In the genomic region with DNA sequence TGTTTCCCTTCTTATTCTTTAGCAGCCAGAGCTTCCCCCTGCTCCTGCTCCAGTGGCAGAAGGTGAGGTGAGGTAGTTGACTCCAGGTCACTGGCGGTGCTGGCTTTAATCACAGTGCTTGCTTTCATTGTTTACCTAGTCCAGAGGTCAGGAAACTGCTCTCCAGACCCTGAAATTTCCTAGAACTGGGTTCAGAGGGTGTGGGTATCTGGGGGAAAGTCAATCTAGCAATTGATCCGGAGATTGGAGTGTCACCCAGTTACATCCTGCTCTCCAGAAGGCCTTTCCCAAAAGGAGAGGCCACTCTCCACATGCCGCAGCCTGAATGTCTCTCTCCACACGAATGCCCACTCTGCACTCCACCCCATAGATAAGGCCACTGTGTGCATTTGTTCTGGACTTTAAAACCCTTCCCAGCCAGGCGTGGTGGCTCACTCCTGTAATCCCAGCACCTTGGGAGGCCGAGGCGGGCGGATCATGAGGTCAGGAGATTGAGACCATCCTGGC, we compare ENCODE assay signal across 20 cellular contexts. TPM values are rescaled to one million over a fixed set of nuclear protein-coding genes. Genes with fewer than 3 reads are reported as not detected.
DNase-seq lines count a peak whose midpoint lies in the region; ATAC-seq and TF ChIP-seq lines count a peak whose summit lies in the region.
"Had no signal": no experiment of that assay in that cellular context is flagged by ENCODE, and none has a peak within 500 bp of the region (broad histone marks: within the 10 kb centered on the region; RNA-seq: fewer than 3 reads in every experiment).

No MANE protein-coding gene starts in this region.

- H3K4me1 ChIP-seq in Caco-2: peaks cover 43% of the 10 kb centered on the region
- no peaks in the 10 kb centered on the region for H3K4me1 ChIP-seq in left lung
- H3K4me1 ChIP-seq: BLaER1 had no signal

- no peaks in the 10 kb centered on the region for H3K27me3 Mint-ChIP-seq in Caco-2 (ENCODE audit: insufficient read depth, unreplicated experiment)
- no peaks in the 10 kb centered on the region for H3K27me3 Mint-ChIP-seq in WTC11 (ENCODE audit: low read depth)
- H3K27me3 Mint-ChIP-seq: CD4-positive, alpha-beta memory T cell had no signal

- H3K27me3 ChIP-seq in Caco-2 (replicated peaks; ENCODE audit: control insufficient read depth, insufficient read depth, low read length) (no peaks in the 10 kb centered on the region), left lung (peaks cover 0 to 17% of the 10 kb centered on the region in 2 donors)
- H3K27me3 ChIP-seq: BLaER1 had no signal

- peak; percentile 75 to 87 for DNase-seq in Caco-2
- no peak for DNase-seq in WTC11 (ENCODE audit: low spot score)
- DNase-seq in left lobe of liver (ENCODE audit: low spot score): peak; percentile 91
- DNase-seq in mesenteric fat pad (ENCODE audit: low spot score): peak; percentile 30
- no peak for DNase-seq in NCI-H510A (lab: John Stamatoyannopoulos, UW)
- DNase-seq in NCI-H748 (lab: John Stamatoyannopoulos, UW; ENCODE audit: unreplicated experiment): no peak
- no peak for DNase-seq in left lung
- DNase-seq: 8988T; Calu3; CD4-positive, alpha-beta memory T cell; DMS79 treated with DMSO at 0.1 percent for 48 hours; GF-D8; HCEC 1CT had no signal

- no peak overlapping the region for H3K27ac ChIP-seq in left lung
- H3K27ac ChIP-seq: BLaER1 had no signal

- intact Hi-C loops in Caco-2 (cut with micrococcal nuclease; ENCODE audit: unreplicated experiment) (loop anchor here (1.0 kb wide), 2 partner anchors 11 to 19 kb away; no protein-coding TSS in a partner anchor), left lung (cut with DNase I) (loop anchor here in 1 of 2 donors (5.0 kb wide), 1 partner anchor 32 kb away; no protein-coding TSS in a partner anchor)

- TF ChIP-seq CTCF in Caco-2 (IDR thresholded peaks at IDR 0.05; ENCODE audit: insufficient read depth in 1 of 2, low read depth in 1 of 2, low read length in 1 of 2, severe bottlenecking in 1 of 2, unreplicated experiment in 1 of 2) (no peak), WTC11 (IDR thresholded peaks at IDR 0.05) (no peak), left lung (IDR thresholded peaks at IDR 0.05) (no peak)

- CTCF ChIA-PET in Caco-2 (lab: Charles Lee) (no interaction called here), WTC11 (lab: Charles Lee) (interaction anchor here (0.9 kb wide), 1 partner anchor 460 kb away, joined by 3 read pairs; the partner anchor contains the start of gene DKK1)

- BruUV-seq in Caco-2 (replicated peaks; lab: Mats Ljungman, UMichigan): no TSS peak

- peak overlapping the region; percentile 30 for H3K4me3 Mint-ChIP-seq in Caco-2 (ENCODE audit: unreplicated experiment)
- no peak overlapping the region for H3K4me3 Mint-ChIP-seq in WTC11
- H3K4me3 Mint-ChIP-seq: CD14-positive monocyte; CD4-positive, alpha-beta memory T cell; GM23338; IgD-negative memory B cell had no signal

- no peaks in the 10 kb centered on the region for H3K36me3 ChIP-seq in Caco-2 (ENCODE audit: control insufficient read depth, insufficient read depth, low read length)
- H3K36me3 ChIP-seq in left lung: no peaks in the 10 kb centered on the region
- H3K36me3 ChIP-seq: BLaER1 had no signal

- H3K9me3 ChIP-seq in Caco-2: no peaks in the 10 kb centered on the region
- H3K9me3 ChIP-seq in left lung: no peaks in the 10 kb centered on the region
- H3K9me3 ChIP-seq: BLaER1 had no signal

- peaks cover 13% of the 10 kb centered on the region for H3K9me3 Mint-ChIP-seq in Caco-2 (ENCODE audit: unreplicated experiment)
- no peaks in the 10 kb centered on the region for H3K9me3 Mint-ChIP-seq in WTC11
- H3K9me3 Mint-ChIP-seq: GM23338, IgD-negative memory B cell had no signal

- POLR2A ChIA-PET in Caco-2 (lab: Charles Lee) (no interaction called here), WTC11 (lab: Charles Lee) (no interaction called here)

- H3K4me1 Mint-ChIP-seq in Caco-2 (ENCODE audit: low read depth, unreplicated experiment) (peaks cover 56% of the 10 kb centered on the region), WTC11 (no peaks in the 10 kb centered on the region)
- H3K4me1 Mint-ChIP-seq: CD14-positive monocyte; CD4-positive, alpha-beta memory T cell; GM23338; IgD-negative memory B cell had no signal

- H3K4me3 ChIP-seq in Caco-2 (ENCODE audit: low read depth, low read length) (no peak overlapping the region), left lung (no peak overlapping the region)
- H3K4me3 ChIP-seq: BLaER1, GM23338 had no signal

- ATAC-seq in WTC11: no peak
- ATAC-seq in left lobe of liver: peak; percentile 72
- no peak for ATAC-seq in HG02938 (IDR thresholded peaks at IDR 0.05; ENCODE audit: unreplicated experiment)
- no peak for ATAC-seq in left lung
- ATAC-seq: GM23338 had no signal

- H3K27ac Mint-ChIP-seq in Caco-2 (ENCODE audit: unreplicated experiment) (peak overlapping the region; percentile 36), WTC11 (no peak overlapping the region)
- H3K27ac Mint-ChIP-seq: CD14-positive monocyte; CD4-positive, alpha-beta memory T cell; GM23338; IgD-negative memory B cell had no signal

- H3K36me3 Mint-ChIP-seq in Caco-2 (ENCODE audit: insufficient read depth, unreplicated experiment) (no peaks in the 10 kb centered on the region), WTC11 (no peaks in the 10 kb centered on the region)
- H3K36me3 Mint-ChIP-seq: CD14-positive monocyte; CD4-positive, alpha-beta memory T cell had no signal

TF ChIP-seq in WTC11, 78 proteins besides CTCF, POLR2A, EP300 and RAD21:
- TF ChIP-seq, protein P1, sequence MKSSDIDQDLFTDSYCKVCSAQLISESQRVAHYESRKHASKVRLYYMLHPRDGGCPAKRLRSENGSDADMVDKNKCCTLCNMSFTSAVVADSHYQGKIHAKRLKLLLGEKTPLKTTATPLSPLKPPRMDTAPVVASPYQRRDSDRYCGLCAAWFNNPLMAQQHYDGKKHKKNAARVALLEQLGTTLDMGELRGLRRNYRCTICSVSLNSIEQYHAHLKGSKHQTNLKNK (CRISPR knock-in tag; IDR thresholded peaks at IDR 0.05): no peak
- TF ChIP-seq GABPB1 (CRISPR knock-in tag; IDR thresholded peaks at IDR 0.05): peak; percentile 54; the same call in 1 of the 2 replicates
TF ChIP-seq in WTC11: peak in this region for 1.

RNA-seq across cellular contexts. Expression of gene MBL2, which starts 2.1 kb away (rescaled TPM):
- total RNA-seq in Caco-2 (2022) (0.20 and 0.46 TPM in 2 replicates), WTC11 (2021) (not detected in 3 replicates), left lobe of liver (108 TPM), mesenteric fat pad (not detected), left lung (not detected)
- total RNA-seq: A673; Calu3; CD4-positive, alpha-beta memory T cell; GM23338; HT-29 had no signal

Comparison
In these comparisons a context has a peak if more than half of its experiments do, and no peak if none do; other contexts are left out.
1. DNase-seq: peak in Caco-2 (2 of 2), left lobe of liver (single experiment) and mesenteric fat pad (single experiment); none in WTC11 (single experiment), NCI-H510A (single experiment), NCI-H748 (single experiment) and left lung (0 of 2).
2. RNA of gene MBL2, which starts 2.1 kb away (total RNA-seq): 108 TPM in left lobe of liver (single experiment); 0.20 to 0.46 TPM in Caco-2, not detected in WTC11, not detected in mesenteric fat pad (single experiment) and not detected in left lung; every median in the first group is over 10 times any median in the second.